ENCODE assay signal across 1 cellular context in the genomic region with DNA sequence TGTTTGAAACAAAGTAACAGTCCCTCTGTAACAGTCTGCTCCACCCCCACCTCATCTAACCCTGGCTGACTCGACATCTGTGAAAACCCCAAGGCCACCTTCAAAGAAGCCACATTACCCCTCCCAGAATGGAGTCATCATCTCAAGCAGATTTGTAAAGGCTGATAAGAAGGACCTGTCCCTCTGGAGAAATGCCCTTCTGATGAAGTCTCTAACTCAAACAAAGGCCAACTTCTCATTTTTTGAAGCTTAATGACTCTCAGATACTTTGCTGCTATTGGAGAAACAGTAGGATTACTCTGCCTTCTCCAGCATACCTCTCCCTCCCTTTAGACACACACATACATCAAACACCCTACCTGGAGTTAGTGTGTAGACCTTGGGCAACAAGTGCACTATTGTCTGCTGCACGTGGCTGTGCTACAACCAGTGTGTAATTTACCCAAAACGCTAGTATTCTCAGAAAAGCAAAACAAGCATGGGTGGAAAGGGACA.
TF ChIP-seq lines count a peak whose summit lies in the region.

No MANE protein-coding gene starts in this region.

TF ChIP-seq in GM23338, 12 proteins besides CTCF, POLR2A, EP300 and RAD21 (continued from another document):
- TF ChIP-seq CREB1 (CRISPR knock-in tag; IDR thresholded peaks at IDR 0.05; ENCODE audit: low read depth) (no peak), ZNF114 (CRISPR knock-in tag; IDR thresholded peaks at IDR 0.05) (no peak), EZH2 (IDR thresholded peaks at IDR 0.05; ENCODE audit: low read depth, unreplicated experiment) (no peak)
